In the genomic region with DNA sequence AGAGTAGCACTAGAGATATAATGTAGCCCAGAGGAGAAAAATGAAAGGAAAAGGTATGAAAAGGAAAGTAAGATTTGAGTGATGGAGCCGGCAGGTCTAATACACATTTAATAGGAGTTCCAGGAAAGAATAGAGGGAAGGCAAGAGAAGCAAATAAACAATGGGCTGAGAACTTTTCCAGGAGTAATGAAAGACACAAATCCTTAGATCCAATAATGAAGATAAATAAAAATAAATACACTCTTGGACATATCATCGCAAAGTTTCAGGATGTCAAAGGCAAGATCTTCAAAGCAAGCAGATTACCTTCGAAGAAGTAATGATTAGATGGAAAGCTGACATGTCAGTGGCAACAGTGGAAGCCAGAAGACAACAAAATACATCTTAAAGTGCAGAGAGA, we compare ENCODE assay signal across 29 cellular contexts.
"Had no signal": no experiment of that assay in that cellular context is flagged by ENCODE, and none has a peak within 500 bp of the region (broad histone marks: within the 10 kb centered on the region; RNA-seq: fewer than 3 reads in every experiment).

No MANE protein-coding gene starts in this region.

- H3K27me3 Mint-ChIP-seq: effector memory CD8-positive, alpha-beta T cell had no signal

- H3K4me1 ChIP-seq: colonic mucosa, esophagus squamous epithelium, foreskin keratinocyte, gastrocnemius medialis, gastroesophageal sphincter had no signal

- H3K4me3 Mint-ChIP-seq: dendritic cell treated with granulocyte-macrophage colony-stimulating factor and Interleukin-4, amounts not matched to agents 40 ng/mL and 50 ng/mL, for 4 days; effector memory CD8-positive, alpha-beta T cell; endodermal cell had no signal

- H3K36me3 ChIP-seq: colonic mucosa, esophagus muscularis mucosa, esophagus squamous epithelium, gastrocnemius medialis, gastroesophageal sphincter, heart left ventricle, heart right ventricle had no signal

- H3K27ac Mint-ChIP-seq: dendritic cell treated with granulocyte-macrophage colony-stimulating factor and Interleukin-4, amounts not matched to agents 40 ng/mL and 50 ng/mL, for 4 days; effector memory CD8-positive, alpha-beta T cell; endodermal cell had no signal

- H3K4me3 ChIP-seq: colonic mucosa, coronary artery, dorsolateral prefrontal cortex, esophagus muscularis mucosa, esophagus squamous epithelium, gastrocnemius medialis, gastroesophageal sphincter, heart left ventricle, heart right ventricle, hepatocyte had no signal

- H3K4me2 ChIP-seq: hepatocyte had no signal

- DNase-seq: colonic mucosa; cortex of kidney; dermis blood vessel endothelial cell; dorsolateral prefrontal cortex; effector CD4-positive, alpha-beta T cell; effector CD8-positive, alpha-beta T cell; effector memory CD4-positive, alpha-beta T cell; effector memory CD8-positive, alpha-beta T cell; endodermal cell; erythroblast; esophagus squamous epithelium; foreskin fibroblast; foreskin keratinocyte; gastrocnemius medialis; glutamatergic neuron; head of caudate nucleus; heart left ventricle; heart right ventricle had no signal

- ATAC-seq: effector memory CD8-positive, alpha-beta T cell; esophagus mucosa; foreskin keratinocyte; gastrocnemius medialis; gastroesophageal sphincter; heart left ventricle; heart right ventricle had no signal

- H3K4me1 Mint-ChIP-seq: endodermal cell had no signal

- H3K9me3 ChIP-seq: colonic mucosa had no signal

- FAIRE-seq: colon, endometrium, endothelial cell of umbilical vein, frontal cortex had no signal

- H3K27ac ChIP-seq: colonic mucosa, coronary artery, dorsolateral prefrontal cortex, epithelial cell of prostate, esophagus muscularis mucosa, esophagus squamous epithelium, foreskin keratinocyte, gastrocnemius medialis, gastroesophageal sphincter, heart left ventricle, heart right ventricle, hepatocyte had no signal
